In genomic region chr9:86282979-86283535, GRCh38 we compare ENCODE assay signal across 8 cellular contexts. TPM values are rescaled to one million over a fixed set of nuclear protein-coding genes. Genes with fewer than 3 reads are reported as not detected.
DNase-seq lines count a peak whose midpoint lies in the region; ATAC-seq and TF ChIP-seq lines count a peak whose summit lies in the region.

No MANE protein-coding gene starts in this region.

- DNase-seq in BE2C (no peak), foreskin fibroblast (peak; percentile 90 to 94), occipital lobe (lab: John Stamatoyannopoulos, UW) (peak; percentile 62), NAMALWA (ENCODE audit: low spot score) (no peak), NCI-H345 (lab: John Stamatoyannopoulos, UW) (no peak)

- H3K4me3 ChIP-seq in BE2C (ENCODE audit: low read depth, low read length), result peak overlapping the region; percentile 89
- H3K4me3 ChIP-seq in foreskin fibroblast (ENCODE audit: low read depth in 1 of 2, low read length in 2 of 2), result peak overlapping the region; percentile 54 to 94

- peak overlapping the region; percentile 90 for H3K27ac ChIP-seq in VCaP

- H3K27me3 ChIP-seq in BE2C, result no peaks in the 10 kb centered on the region

- H3K4me1 ChIP-seq in BE2C, result peaks cover 4% of the 10 kb centered on the region; the same call in 1 of the 2 replicates

- H3K9me3 ChIP-seq in BE2C, result no peaks in the 10 kb centered on the region

- TF ChIP-seq CTCF in BE2C (IDR thresholded peaks at IDR 0.05; ENCODE audit: low read depth, low read length) (no peak), VCaP (conservative IDR thresholded peaks at IDR 0.05) (no peak), foreskin fibroblast (IDR thresholded peaks at IDR 0.05; ENCODE audit: low read depth, low read length) (no peak)

- ATAC-seq in GM19025 (IDR thresholded peaks at IDR 0.05; ENCODE audit: low read depth, unreplicated experiment) (peak; percentile 1), HG03558 (IDR thresholded peaks at IDR 0.05; ENCODE audit: extremely low read depth, unreplicated experiment) (peak; percentile 12)

- H3K36me3 ChIP-seq in BE2C, result peaks cover 9% of the 10 kb centered on the region

RNA-seq across cellular contexts. Expression of gene ISCA1, which starts 0.7 kb away (rescaled TPM):
- 23.6 TPM for polyA plus RNA-seq in BE2C (2012; ENCODE audit: insufficient read depth, insufficient read length, low read depth)
- total RNA-seq in occipital lobe, result 94.2 TPM

RNA-seq across cellular contexts. Expression of gene C9orf153, which starts 23.6 kb away (rescaled TPM):
- not detected for polyA plus RNA-seq in BE2C (2012; ENCODE audit: insufficient read depth, insufficient read length, low read depth)
- 0.62 TPM for total RNA-seq in occipital lobe

Comparison
In these comparisons a context has a peak if more than half of its experiments do, and no peak if none do; other contexts are left out.
1. DNase-seq: peak in foreskin fibroblast (2 of 2) and occipital lobe (single experiment); none in BE2C (single experiment), NAMALWA (single experiment) and NCI-H345 (single experiment).